8 cellular contexts compared by ENCODE assay signal in genomic region chr2:73290049-73290839, GRCh38. TPM values are rescaled to one million over a fixed set of nuclear protein-coding genes. Genes with fewer than 3 reads are reported as not detected.
DNase-seq lines count a peak whose midpoint lies in the region; ATAC-seq and TF ChIP-seq lines count a peak whose summit lies in the region.

No MANE protein-coding gene starts in this region.

- WGBS in esophagus muscularis mucosa, result 48% methylated on average over 6 of the region's 6 CpGs

- peak; percentile 62 for TF ChIP-seq CTCF in CD4-positive, alpha-beta T cell (IDR thresholded peaks at IDR 0.05)
- TF ChIP-seq CTCF in GM20000 (IDR thresholded peaks at IDR 0.05; ENCODE audit: extremely low read depth, missing control alignments), result peak; percentile 68
- no peak for TF ChIP-seq CTCF in esophagus muscularis mucosa (IDR thresholded peaks at IDR 0.05)

- H3K4me3 ChIP-seq in esophagus muscularis mucosa, result no peak overlapping the region

- H3K27me3 Mint-ChIP-seq in CD4-positive, alpha-beta T cell, result peaks cover 63% of the 10 kb centered on the region
- peaks cover 67% of the 10 kb centered on the region for H3K27me3 Mint-ChIP-seq in activated CD8-positive, alpha-beta memory T cell treated with anti-CD3 and anti-CD28 coated beads, Interleukin-2, amount 10 ng/mL, durations not matched to agents 7 days and 5 days

- no peak for ATAC-seq in CD4-positive, alpha-beta T cell (ENCODE audit: poor library complexity)
- no peak for ATAC-seq in activated CD8-positive, alpha-beta memory T cell treated with anti-CD3 and anti-CD28 coated beads, Interleukin-2, amount 10 ng/mL, durations not matched to agents 7 days and 5 days

- H3K9me3 Mint-ChIP-seq in CD4-positive, alpha-beta T cell, result no peaks in the 10 kb centered on the region
- H3K9me3 Mint-ChIP-seq in activated CD8-positive, alpha-beta memory T cell treated with anti-CD3 and anti-CD28 coated beads, Interleukin-2, amount 10 ng/mL, durations not matched to agents 7 days and 5 days (ENCODE audit: low read depth), result no peaks in the 10 kb centered on the region

- H3K4me1 ChIP-seq in esophagus muscularis mucosa, result peaks cover 17 to 34% (median 27%) of the 10 kb centered on the region in 4 donors

- H3K9me3 ChIP-seq in CD4-positive, alpha-beta T cell (ENCODE audit: control insufficient read depth, low read length), result peaks cover 4% of the 10 kb centered on the region
- H3K9me3 ChIP-seq in esophagus muscularis mucosa, result no peaks in the 10 kb centered on the region

- no peaks in the 10 kb centered on the region for H3K36me3 Mint-ChIP-seq in CD4-positive, alpha-beta T cell (ENCODE audit: low read depth)
- H3K36me3 Mint-ChIP-seq in activated CD8-positive, alpha-beta memory T cell treated with anti-CD3 and anti-CD28 coated beads, Interleukin-2, amount 10 ng/mL, durations not matched to agents 7 days and 5 days, result no peaks in the 10 kb centered on the region

- POLR2A ChIA-PET in CD4-positive, alpha-beta T cell (lab: Charles Lee), result interaction anchor here (0.8 to 4.9 kb wide), 6 partner anchors 10 to 95 kb away, joined by 3 to 46 read pairs (median 3); partner anchors contain the start of genes ALMS1, CCT7 and PRADC1

- no peak for TF ChIP-seq EP300 in esophagus muscularis mucosa (IDR thresholded peaks at IDR 0.05)

- DNase-seq in CD4-positive, alpha-beta T cell, result peak in 6 of 10 experiments; percentile 26 to 43 (median 36)
- DNase-seq in GM20000 (ENCODE audit: low spot score) (peak; percentile 71), NCI-H510A treated with DMSO at 0.1 percent for 48 hours (lab: John Stamatoyannopoulos, UW) (peak; percentile 87), glomerular visceral epithelial cell (ENCODE audit: extremely low spot score) (peak; percentile 25), esophagus muscularis mucosa (ENCODE audit: extremely low spot score) (no peak), dedifferentiated amniotic fluid mesenchymal stem cell (ENCODE audit: extremely low spot score) (no peak)
- DNase-seq in activated CD8-positive, alpha-beta memory T cell treated with anti-CD3 and anti-CD28 coated beads, Interleukin-2, amount 10 ng/mL, durations not matched to agents 7 days and 5 days, result peak; percentile 75
- peak; percentile 57 for DNase-seq in stimulated activated CD4-positive, alpha-beta T cell treated with anti-CD3 and anti-CD28 coated beads, Interleukin-4, amount 100 ng/mL, for 24 hours

- H3K4me3 Mint-ChIP-seq in CD4-positive, alpha-beta T cell, result peak overlapping the region; percentile 62
- H3K4me3 Mint-ChIP-seq in activated CD8-positive, alpha-beta memory T cell treated with anti-CD3 and anti-CD28 coated beads, Interleukin-2, amount 10 ng/mL, durations not matched to agents 7 days and 5 days, result no peak overlapping the region

- peaks cover 30% of the 10 kb centered on the region for H3K4me1 Mint-ChIP-seq in CD4-positive, alpha-beta T cell (ENCODE audit: low read depth)
- peaks cover 25% of the 10 kb centered on the region for H3K4me1 Mint-ChIP-seq in activated CD8-positive, alpha-beta memory T cell treated with anti-CD3 and anti-CD28 coated beads, Interleukin-2, amount 10 ng/mL, durations not matched to agents 7 days and 5 days

- CTCF ChIA-PET in CD4-positive, alpha-beta T cell (lab: Charles Lee), result interaction anchor here (0.6 to 3.0 kb wide), 6 partner anchors 44 to 113 kb away, joined by 3 to 14 read pairs (median 5); partner anchors contain the start of genes CCT7 and PRADC1
- CTCF ChIA-PET in activated CD8-positive, alpha-beta memory T cell treated with anti-CD3 and anti-CD28 coated beads, Interleukin-2, amount 10 ng/mL, durations not matched to agents 7 days and 5 days (lab: Charles Lee), result interaction anchor here (0.8 to 5.9 kb wide), 19 partner anchors 11 to 407 kb away, joined by 3 to 56 read pairs (median 4); partner anchors contain the start of genes CCT7, NOTO, PRADC1 and SFXN5

- peaks cover 48% of the 10 kb centered on the region for H3K27me3 ChIP-seq in CD4-positive, alpha-beta T cell (ENCODE audit: control insufficient read depth, insufficient read depth, low read length)
- peaks cover 6 to 93% (median 47%) of the 10 kb centered on the region in 4 donors for H3K27me3 ChIP-seq in esophagus muscularis mucosa

- H3K36me3 ChIP-seq in esophagus muscularis mucosa, result no peaks in the 10 kb centered on the region

- no peak overlapping the region for H3K27ac ChIP-seq in CD4-positive, alpha-beta T cell (ENCODE audit: low read depth, low read length)
- no peak overlapping the region for H3K27ac ChIP-seq in esophagus muscularis mucosa (replicated peaks in 1 of 4)

- TF ChIP-seq POLR2A in esophagus muscularis mucosa (IDR thresholded peaks at IDR 0.05; ENCODE audit: low read depth), result no peak

- H3K27ac Mint-ChIP-seq in CD4-positive, alpha-beta T cell, result no peak overlapping the region
- no peak overlapping the region for H3K27ac Mint-ChIP-seq in activated CD8-positive, alpha-beta memory T cell treated with anti-CD3 and anti-CD28 coated beads, Interleukin-2, amount 10 ng/mL, durations not matched to agents 7 days and 5 days

- intact Hi-C loops in CD4-positive, alpha-beta T cell (cut with DNase I, micrococcal nuclease), result loop anchor here in 1 of 2 experiments (2.0 to 5.0 kb wide), 4 partner anchors 21 to 97 kb away; partner anchors contain the start of genes ALMS1, CCT7, PRADC1 and SMYD5
- intact Hi-C loops in esophagus muscularis mucosa (cut with DNase I), result no loop called here

RNA-seq across cellular contexts. Expression of gene EGR4, which starts 3.1 kb away (rescaled TPM):
- total RNA-seq in CD4-positive, alpha-beta T cell, result under 1 TPM; 0.14 to 0.17 TPM
- under 1 TPM; 0.09 to 0.15 TPM for total RNA-seq in activated CD8-positive, alpha-beta memory T cell treated with anti-CD3 and anti-CD28 coated beads, Interleukin-2, amount 10 ng/mL, durations not matched to agents 7 days and 5 days
- under 1 TPM in 1 of 4 donors, not detected in 3; 0.17 TPM for total RNA-seq in esophagus muscularis mucosa

RNA-seq across cellular contexts. Expression of gene FBXO41, which starts 6.0 kb away (rescaled TPM):
- 10 to 100 TPM; 14.0 to 16.0 TPM for total RNA-seq in CD4-positive, alpha-beta T cell
- 10 to 100 TPM; 28.2 to 31.5 TPM for total RNA-seq in activated CD8-positive, alpha-beta memory T cell treated with anti-CD3 and anti-CD28 coated beads, Interleukin-2, amount 10 ng/mL, durations not matched to agents 7 days and 5 days
- 1 to 10 TPM; 1.7 to 6.0 (median 4.2) TPM for total RNA-seq in esophagus muscularis mucosa

RNA-seq across cellular contexts. Expression of gene CCT7, which starts 56.1 kb away (rescaled TPM):
- total RNA-seq in CD4-positive, alpha-beta T cell, result 10 to 100 TPM; 86.9 to 96.9 TPM
- total RNA-seq in activated CD8-positive, alpha-beta memory T cell treated with anti-CD3 and anti-CD28 coated beads, Interleukin-2, amount 10 ng/mL, durations not matched to agents 7 days and 5 days, result 100 to 1,000 TPM; 362 to 449 TPM
- total RNA-seq in esophagus muscularis mucosa, result 100 to 1,000 TPM; 193 to 244 (median 222) TPM

RNA-seq across cellular contexts. Expression of gene PRADC1, which starts 57.2 kb away (rescaled TPM):
- total RNA-seq in CD4-positive, alpha-beta T cell, result 1 to 10 TPM; 2.9 to 3.0 TPM
- total RNA-seq in activated CD8-positive, alpha-beta memory T cell treated with anti-CD3 and anti-CD28 coated beads, Interleukin-2, amount 10 ng/mL, durations not matched to agents 7 days and 5 days, result 10 to 100 TPM; 13.7 to 14.7 TPM
- total RNA-seq in esophagus muscularis mucosa, result 10 to 100 TPM; 29.0 to 49.0 (median 33.2) TPM

Comparison
In these comparisons a context has a peak if more than half of its experiments do, and no peak if none do; other contexts are left out.
1. DNase-seq: peak in CD4-positive, alpha-beta T cell (6 of 10), GM20000 (single experiment), NCI-H510A treated with DMSO at 0.1 percent for 48 hours (single experiment), activated CD8-positive, alpha-beta memory T cell treated with anti-CD3 and anti-CD28 coated beads, Interleukin-2, amount 10 ng/mL, durations not matched to agents 7 days and 5 days (single experiment), glomerular visceral epithelial cell (single experiment) and stimulated activated CD4-positive, alpha-beta T cell treated with anti-CD3 and anti-CD28 coated beads, Interleukin-4, amount 100 ng/mL, for 24 hours (single experiment); none in esophagus muscularis mucosa (single experiment) and dedifferentiated amniotic fluid mesenchymal stem cell (single experiment).
2. CTCF ChIP-seq: peak in CD4-positive, alpha-beta T cell (single experiment) and GM20000 (single experiment); none in esophagus muscularis mucosa (0 of 3).